In genomic region chr6:41438746-41439145, GRCh38 we compare ENCODE assay signal across 20 cellular contexts.
DNase-seq lines count a peak whose midpoint lies in the region; ATAC-seq and TF ChIP-seq lines count a peak whose summit lies in the region.
"Had no signal": no experiment of that assay in that cellular context is flagged by ENCODE, and none has a peak within 500 bp of the region (broad histone marks: within the 10 kb centered on the region; RNA-seq: fewer than 3 reads in every experiment).

No MANE protein-coding gene starts in this region.

- H3K9me2 ChIP-seq in OCI-LY7 (ENCODE audit: insufficient read depth, low read length), result no peaks in the 10 kb centered on the region

- peaks cover 5% of the 10 kb centered on the region for H3K27me3 Mint-ChIP-seq in activated naive CD4-positive, alpha-beta T cell treated with anti-CD3 and anti-CD28 coated beads for 36 hours (ENCODE audit: low read depth)
- peaks cover 3% of the 10 kb centered on the region for H3K27me3 Mint-ChIP-seq in central memory CD8-positive, alpha-beta T cell
- H3K27me3 Mint-ChIP-seq in nephron (ENCODE audit: low read depth), result peaks cover 35% of the 10 kb centered on the region

- no peak overlapping the region for H2AFZ ChIP-seq in OCI-LY7 (ENCODE audit: low read length)

- no peak overlapping the region for H3K4me2 ChIP-seq in OCI-LY7 (ENCODE audit: low read length)
- H3K4me2 ChIP-seq: A549 had no signal

- H3K36me3 ChIP-seq in OCI-LY7 (ENCODE audit: insufficient read depth, low read length), result no peaks in the 10 kb centered on the region

- peaks cover 14% of the 10 kb centered on the region for H3K4me1 ChIP-seq in OCI-LY7 (ENCODE audit: insufficient read depth, low read length, poor library complexity, severe bottlenecking)
- H3K4me1 ChIP-seq: A549 had no signal

- no peak overlapping the region for H3K4me3 Mint-ChIP-seq in activated naive CD4-positive, alpha-beta T cell treated with anti-CD3 and anti-CD28 coated beads for 36 hours
- H3K4me3 Mint-ChIP-seq in central memory CD8-positive, alpha-beta T cell, result peak overlapping the region; percentile 10
- H3K4me3 Mint-ChIP-seq in nephron, result no peak overlapping the region
- H3K4me3 Mint-ChIP-seq: CD14-positive monocyte; CD8-positive, alpha-beta T cell; H9 had no signal

- H3K4me1 Mint-ChIP-seq in activated naive CD4-positive, alpha-beta T cell treated with anti-CD3 and anti-CD28 coated beads for 36 hours (ENCODE audit: low read depth), result peaks cover 40% of the 10 kb centered on the region
- peaks cover 41% of the 10 kb centered on the region for H3K4me1 Mint-ChIP-seq in central memory CD8-positive, alpha-beta T cell
- peaks cover 54% of the 10 kb centered on the region for H3K4me1 Mint-ChIP-seq in nephron

- no peaks in the 10 kb centered on the region for H3K79me2 ChIP-seq in OCI-LY7 (ENCODE audit: insufficient read depth, low read depth, low read length)

- H3K27ac ChIP-seq in OCI-LY7 (ENCODE audit: low read depth, low read length, poor library complexity, severe bottlenecking), result no peak overlapping the region
- H3K27ac ChIP-seq: 22Rv1, A549 had no signal

- no peaks in the 10 kb centered on the region for H3K9me3 Mint-ChIP-seq in activated naive CD4-positive, alpha-beta T cell treated with anti-CD3 and anti-CD28 coated beads for 36 hours
- no peaks in the 10 kb centered on the region for H3K9me3 Mint-ChIP-seq in central memory CD8-positive, alpha-beta T cell
- no peaks in the 10 kb centered on the region for H3K9me3 Mint-ChIP-seq in nephron
- H3K9me3 Mint-ChIP-seq: CD8-positive, alpha-beta T cell; H9 had no signal

- DNase-seq in activated naive CD4-positive, alpha-beta T cell treated with anti-CD3 and anti-CD28 coated beads for 36 hours, result no peak
- DNase-seq in activated naive CD4-positive, alpha-beta T cell treated with anti-CD3 and anti-CD28 coated beads, Interleukin-2, amount 50 U/mL, for 16 hours, result no peak
- no peak for DNase-seq in central memory CD8-positive, alpha-beta T cell (ENCODE audit: low spot score in 2 of 2)
- DNase-seq in NCI-H510A (lab: John Stamatoyannopoulos, UW), result no peak
- DNase-seq in OCI-LY7 (ENCODE audit: low spot score), result no peak
- DNase-seq: AML-193; Calu3; CD8-positive, alpha-beta T cell; DMS53; DND-41; EL; GOT3; H9; IMR-90 had no signal

- POLR2A ChIA-PET in OCI-LY7 (lab: Charles Lee), result interaction anchor here (0.9 kb wide), 1 partner anchor 9 kb away, joined by 3 read pairs; no protein-coding TSS in a partner anchor

- CTCF ChIA-PET in activated naive CD4-positive, alpha-beta T cell treated with anti-CD3 and anti-CD28 coated beads for 36 hours (lab: Charles Lee), result interaction anchor here (0.7 kb wide), 1 partner anchor 162 kb away, joined by 4 read pairs; no protein-coding TSS in a partner anchor
- CTCF ChIA-PET in OCI-LY7 (lab: Charles Lee; ENCODE audit: unreplicated experiment), result interaction anchor here (1.5 kb wide), 1 partner anchor 12 kb away, joined by 4 read pairs; no protein-coding TSS in a partner anchor

- TF ChIP-seq CTCF in nephron (IDR thresholded peaks at IDR 0.05; ENCODE audit: unreplicated experiment in 3 of 3) (no peak), OCI-LY7 (conservative IDR thresholded peaks at IDR 0.05; ENCODE audit: low read length) (no peak)

- no peak overlapping the region for H3K4me3 ChIP-seq in OCI-LY7 (ENCODE audit: low read depth, low read length, poor library complexity, severe bottlenecking)
- H3K4me3 ChIP-seq: A549, GM12878 had no signal

- intact Hi-C loops in activated naive CD4-positive, alpha-beta T cell treated with anti-CD3 and anti-CD28 coated beads for 36 hours (cut with micrococcal nuclease), result no loop called here
- intact Hi-C loops in OCI-LY7 (cut with micrococcal nuclease; ENCODE audit: unreplicated experiment), result no loop called here

- BruUV-seq in OCI-LY7 (replicated peaks; lab: Mats Ljungman, UMichigan), result no TSS peak

- no peak for ATAC-seq in central memory CD8-positive, alpha-beta T cell (replicated peaks; ENCODE audit: extremely low read depth, poor library complexity, severe bottlenecking)
- no peak for ATAC-seq in GM21367 (IDR thresholded peaks at IDR 0.05; ENCODE audit: unreplicated experiment)
- ATAC-seq: A549; CD8-positive, alpha-beta T cell; GM12878 had no signal

- H3K36me3 Mint-ChIP-seq in activated naive CD4-positive, alpha-beta T cell treated with anti-CD3 and anti-CD28 coated beads for 36 hours (ENCODE audit: low read depth), result no peaks in the 10 kb centered on the region
- H3K36me3 Mint-ChIP-seq in central memory CD8-positive, alpha-beta T cell (ENCODE audit: insufficient read depth), result no peaks in the 10 kb centered on the region
- no peaks in the 10 kb centered on the region for H3K36me3 Mint-ChIP-seq in nephron (ENCODE audit: low read depth)
- H3K36me3 Mint-ChIP-seq: CD14-positive monocyte; CD8-positive, alpha-beta T cell had no signal

- no peaks in the 10 kb centered on the region for H3K9me3 ChIP-seq in OCI-LY7 (ENCODE audit: low read length)
- H3K9me3 ChIP-seq: A549 had no signal

- H4K20me1 ChIP-seq in OCI-LY7 (ENCODE audit: insufficient read depth, low read length), result no peaks in the 10 kb centered on the region

- peak overlapping the region; percentile 38 for H3K27ac Mint-ChIP-seq in activated naive CD4-positive, alpha-beta T cell treated with anti-CD3 and anti-CD28 coated beads for 36 hours
- no peak overlapping the region for H3K27ac Mint-ChIP-seq in central memory CD8-positive, alpha-beta T cell (ENCODE audit: low read depth)
- H3K27ac Mint-ChIP-seq in nephron, result peak overlapping the region; percentile 42 to 65 (median 57)
- H3K27ac Mint-ChIP-seq: CD8-positive, alpha-beta T cell; H9 had no signal
